ENCODE assay signal across 8 cellular contexts in the genomic region with DNA sequence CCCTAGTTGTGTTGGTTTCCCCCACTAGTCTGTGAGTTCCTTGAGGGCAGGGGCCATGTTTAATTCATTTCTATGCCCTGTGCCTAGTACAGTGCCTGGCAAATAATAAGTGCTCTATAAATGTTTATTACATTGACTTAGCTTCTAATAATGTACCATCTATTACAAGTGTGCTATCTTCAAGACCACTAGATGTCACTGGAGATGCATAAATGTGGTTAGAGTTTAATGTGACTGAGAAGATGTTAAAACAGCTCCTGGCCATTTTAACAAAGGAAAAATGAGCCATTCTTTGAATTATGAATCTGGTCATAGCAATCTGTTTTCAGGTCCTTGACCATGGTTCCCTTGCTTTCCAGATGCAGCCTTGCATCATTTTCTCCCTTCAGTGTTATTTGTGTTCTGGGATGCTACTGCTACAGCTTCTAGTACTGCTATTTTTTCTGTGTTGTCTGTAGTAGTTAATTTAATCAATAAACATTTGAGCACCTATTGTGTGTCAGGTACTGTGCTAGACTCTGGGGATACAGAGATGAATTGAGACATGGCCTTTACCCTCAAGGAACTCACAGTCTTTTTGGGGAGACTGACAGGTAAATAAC. TPM values are rescaled to one million over a fixed set of nuclear protein-coding genes. Genes with fewer than 3 reads are reported as not detected.
DNase-seq lines count a peak whose midpoint lies in the region; FAIRE-seq and TF ChIP-seq lines count a peak whose summit lies in the region.

No MANE protein-coding gene starts in this region.

- no TSS peak for BruUV-seq in MCF 10A (replicated peaks; lab: Mats Ljungman, UMichigan)

- H2BK15ac ChIP-seq in H9 (ENCODE audit: low read depth, low read length) = no peak overlapping the region

- DNase-seq in ELF-1 (ENCODE audit: low read depth, low spot score) (peak; percentile 5), H9 (no peak), NCI-H345 (lab: John Stamatoyannopoulos, UW) (peak; percentile 20), MCF 10A (ENCODE audit: unreplicated experiment) (peak; percentile 71), tibial artery (no peak)
- DNase-seq in activated CD4-positive, alpha-beta memory T cell treated with anti-CD3 and anti-CD28 coated beads, Interleukin-2, amount 10 ng/mL, durations not matched to agents 7 days and 5 days = no peak
- no peak for DNase-seq in stimulated activated CD4-positive, alpha-beta T cell treated with anti-CD3 and anti-CD28 coated beads, Interleukin-12 subunit alpha, Interleukin-12 subunit beta, amount 100 ng/mL, for 4 hours

- no peaks in the 10 kb centered on the region for H4K20me1 ChIP-seq in H9 (ENCODE audit: control insufficient read depth, insufficient read depth, insufficient read length)

- H4K8ac ChIP-seq in H9 (replicated peaks; ENCODE audit: insufficient read length, low read depth, low read length) = no peak overlapping the region

- H3K79me2 ChIP-seq in H9 (ENCODE audit: insufficient read depth, low read length) = no peaks in the 10 kb centered on the region

- peak; percentile 66 for TF ChIP-seq CTCF in H9 (conservative IDR thresholded peaks at IDR 0.05)
- peak; percentile 58 for TF ChIP-seq CTCF in MCF 10A (IDR thresholded peaks at IDR 0.05; ENCODE audit: unreplicated experiment)
- peak; percentile 49 to 68 for TF ChIP-seq CTCF in tibial artery (IDR thresholded peaks at IDR 0.05)

- H4K91ac ChIP-seq in H9 (ENCODE audit: insufficient read length, low read depth, low read length) = no peak overlapping the region

- no peak overlapping the region for H3K14ac ChIP-seq in H9 (ENCODE audit: insufficient read depth, low read length)

- no peaks in the 10 kb centered on the region for H3K23me2 ChIP-seq in H9 (ENCODE audit: insufficient read length, low read depth, low read length, poor library complexity, severe bottlenecking)

- H3K9ac ChIP-seq in H9 (ENCODE audit: extremely low read depth, insufficient read length, low read length) = no peak overlapping the region

- H3K36me3 ChIP-seq in tibial artery = no peaks in the 10 kb centered on the region

- H3K4me3 Mint-ChIP-seq in H9 = no peak overlapping the region
- no peak overlapping the region for H3K4me3 Mint-ChIP-seq in MCF 10A (ENCODE audit: unreplicated experiment)
- H3K4me3 Mint-ChIP-seq in activated CD4-positive, alpha-beta memory T cell treated with anti-CD3 and anti-CD28 coated beads, Interleukin-2, amount 10 ng/mL, durations not matched to agents 7 days and 5 days = no peak overlapping the region

- H3K4me2 ChIP-seq in H9 (ENCODE audit: insufficient read depth, insufficient read length, low read length) = no peak overlapping the region

- H3K27ac ChIP-seq in H9 (ENCODE audit: insufficient read length, low read depth, low read length) = no peak overlapping the region
- H3K27ac ChIP-seq in tibial artery = peak overlapping the region; percentile 81 to 85

- no peak overlapping the region for H3K56ac ChIP-seq in H9 (ENCODE audit: insufficient read length, low read depth, low read length)

- no peak overlapping the region for H4K5ac ChIP-seq in H9 (ENCODE audit: insufficient read length, low read depth, low read length)

- peaks cover 49 to 59% of the 10 kb centered on the region in 2 experiments for H3K9me3 Mint-ChIP-seq in H9
- no peaks in the 10 kb centered on the region for H3K9me3 Mint-ChIP-seq in MCF 10A (ENCODE audit: unreplicated experiment)
- H3K9me3 Mint-ChIP-seq in activated CD4-positive, alpha-beta memory T cell treated with anti-CD3 and anti-CD28 coated beads, Interleukin-2, amount 10 ng/mL, durations not matched to agents 7 days and 5 days = no peaks in the 10 kb centered on the region

- no peak overlapping the region for H3K4ac ChIP-seq in H9 (ENCODE audit: low read depth, low read length)

- H2BK5ac ChIP-seq in H9 (ENCODE audit: insufficient read length, low read length) = no peak overlapping the region

- POLR2A ChIA-PET in MCF 10A (lab: Yijun Ruan, JAX) = interaction anchor here (0.5 to 1.3 kb wide), 7 partner anchors 13 to 245 kb away, joined by 3 to 5 read pairs (median 3); no protein-coding TSS in a partner anchor
- POLR2A ChIA-PET in activated CD4-positive, alpha-beta memory T cell treated with anti-CD3 and anti-CD28 coated beads, Interleukin-2, amount 10 ng/mL, durations not matched to agents 7 days and 5 days (lab: Charles Lee) = interaction anchor here (0.9 to 1.6 kb wide), 2 partner anchors 118 to 134 kb away, joined by 3 to 6 read pairs; no protein-coding TSS in a partner anchor

- H3K36me3 Mint-ChIP-seq in H9 (ENCODE audit: insufficient read depth in 1 of 3, low read depth in 3 of 3) = peaks cover 0 to 17% (median 13%) of the 10 kb centered on the region in 3 experiments
- no peaks in the 10 kb centered on the region for H3K36me3 Mint-ChIP-seq in MCF 10A (ENCODE audit: insufficient read depth, unreplicated experiment)
- H3K36me3 Mint-ChIP-seq in activated CD4-positive, alpha-beta memory T cell treated with anti-CD3 and anti-CD28 coated beads, Interleukin-2, amount 10 ng/mL, durations not matched to agents 7 days and 5 days (ENCODE audit: low read depth) = peaks cover 20% of the 10 kb centered on the region

- H3T11ph ChIP-seq in H9 (ENCODE audit: low read length) = no peak overlapping the region

- intact Hi-C loops in MCF 10A (cut with micrococcal nuclease) = loop anchor here (1.0 to 10.0 kb wide), 6 partner anchors 135 to 667 kb away; partner anchors contain the start of gene HTATSF1
- intact Hi-C loops in tibial artery (cut with DNase I; ENCODE audit: low total_unique reads) = loop anchor here (5.0 kb wide), 1 partner anchor 184 kb away; no protein-coding TSS in a partner anchor

- no peaks in the 10 kb centered on the region for H3K79me1 ChIP-seq in H9 (ENCODE audit: insufficient read depth, low read depth, low read length, poor library complexity, severe bottlenecking)

- H2AFZ ChIP-seq in H9 (ENCODE audit: low read length) = no peak overlapping the region

- no peak overlapping the region for H2AK5ac ChIP-seq in H9 (ENCODE audit: insufficient read length, low read length)

- H3K4me1 Mint-ChIP-seq in H9 (no peaks in the 10 kb centered on the region), MCF 10A (ENCODE audit: insufficient read depth, unreplicated experiment) (no peaks in the 10 kb centered on the region)
- no peaks in the 10 kb centered on the region for H3K4me1 Mint-ChIP-seq in activated CD4-positive, alpha-beta memory T cell treated with anti-CD3 and anti-CD28 coated beads, Interleukin-2, amount 10 ng/mL, durations not matched to agents 7 days and 5 days

- H3K27me3 ChIP-seq in H9 (ENCODE audit: insufficient read depth, low read length) = no peaks in the 10 kb centered on the region
- no peaks in the 10 kb centered on the region for H3K27me3 ChIP-seq in tibial artery

- no peak overlapping the region for H2BK120ac ChIP-seq in H9 (ENCODE audit: low read depth, low read length, poor library complexity, severe bottlenecking)

- no peak overlapping the region for H3K23ac ChIP-seq in H9 (ENCODE audit: insufficient read length, low read depth, low read length)

- H3K9me3 ChIP-seq in H9 (ENCODE audit: control insufficient read depth, low read depth, low read length) (peaks cover 20% of the 10 kb centered on the region), tibial artery (no peaks in the 10 kb centered on the region)

- H3K18ac ChIP-seq in H9 (ENCODE audit: insufficient read length, low read depth, low read length) = no peak overlapping the region

- CTCF ChIA-PET in MCF 10A (lab: Yijun Ruan, JAX) = interaction anchor here (0.5 to 7.6 kb wide), 52 partner anchors 9 to 1385 kb away, joined by 3 to 109 read pairs (median 5); no protein-coding TSS in a partner anchor
- CTCF ChIA-PET in activated CD4-positive, alpha-beta memory T cell treated with anti-CD3 and anti-CD28 coated beads, Interleukin-2, amount 10 ng/mL, durations not matched to agents 7 days and 5 days (lab: Charles Lee) = interaction anchor here (0.7 to 5.4 kb wide), 23 partner anchors 11 to 555 kb away, joined by 3 to 60 read pairs (median 4); partner anchors contain the start of gene MMGT1

- FAIRE-seq in islet of Langerhans (lab: Jason Lieb, UNC) = peak; percentile 82

- no peaks in the 10 kb centered on the region for H3K4me1 ChIP-seq in H9 (ENCODE audit: insufficient read depth, low read length)
- H3K4me1 ChIP-seq in tibial artery = peaks cover 0 to 46% (median 8%) of the 10 kb centered on the region in 4 donors

- H2BK20ac ChIP-seq in H9 (ENCODE audit: low read depth, low read length, poor library complexity, severe bottlenecking) = no peak overlapping the region

- H3K27ac Mint-ChIP-seq in H9 (no peak overlapping the region), MCF 10A (ENCODE audit: low read depth, unreplicated experiment) (no peak overlapping the region)
- no peak overlapping the region for H3K27ac Mint-ChIP-seq in activated CD4-positive, alpha-beta memory T cell treated with anti-CD3 and anti-CD28 coated beads, Interleukin-2, amount 10 ng/mL, durations not matched to agents 7 days and 5 days

- no peak overlapping the region for H2BK12ac ChIP-seq in H9 (ENCODE audit: insufficient read length, low read depth, low read length)

- H3K4me3 ChIP-seq in tibial artery = no peak overlapping the region

- H3K27me3 Mint-ChIP-seq in H9 (ENCODE audit: low read depth) = no peaks in the 10 kb centered on the region
- H3K27me3 Mint-ChIP-seq in MCF 10A (ENCODE audit: insufficient read depth, unreplicated experiment) = peaks cover 54% of the 10 kb centered on the region
- no peaks in the 10 kb centered on the region for H3K27me3 Mint-ChIP-seq in activated CD4-positive, alpha-beta memory T cell treated with anti-CD3 and anti-CD28 coated beads, Interleukin-2, amount 10 ng/mL, durations not matched to agents 7 days and 5 days

RNA-seq across cellular contexts. Expression of gene SLC9A6, which starts 43.2 kb away (rescaled TPM):
- total RNA-seq in H9 (2021) (12.3 and 12.8 TPM in 2 replicates), MCF 10A (2022) (8.1 and 10.7 TPM in 2 replicates)
- 10 to 100 TPM; 18.6 to 20.9 TPM for total RNA-seq in activated CD4-positive, alpha-beta memory T cell treated with anti-CD3 and anti-CD28 coated beads, Interleukin-2, amount 10 ng/mL, durations not matched to agents 7 days and 5 days

RNA-seq across cellular contexts. Expression of gene MMGT1, which starts 54.7 kb away (rescaled TPM):
- total RNA-seq in H9 (2021) (22.5 and 22.6 TPM in 2 replicates), MCF 10A (2022) (24.1 and 27.7 TPM in 2 replicates)
- 10 to 100 TPM; 19.2 to 19.3 TPM for total RNA-seq in activated CD4-positive, alpha-beta memory T cell treated with anti-CD3 and anti-CD28 coated beads, Interleukin-2, amount 10 ng/mL, durations not matched to agents 7 days and 5 days

Comparison
In these comparisons a context has a peak if more than half of its experiments do, and no peak if none do; other contexts are left out.
1. DNase-seq: peak in ELF-1 (single experiment), NCI-H345 (single experiment) and MCF 10A (single experiment); none in H9 (single experiment), tibial artery (0 of 2), activated CD4-positive, alpha-beta memory T cell treated with anti-CD3 and anti-CD28 coated beads, Interleukin-2, amount 10 ng/mL, durations not matched to agents 7 days and 5 days (single experiment) and stimulated activated CD4-positive, alpha-beta T cell treated with anti-CD3 and anti-CD28 coated beads, Interleukin-12 subunit alpha, Interleukin-12 subunit beta, amount 100 ng/mL, for 4 hours (single experiment).
2. Peak in every context shown above with its lines, with median percentiles within 50 percentile points of each other: CTCF ChIP-seq.